Comparison of ENCODE assay signal across 11 cellular contexts in the genomic region with DNA sequence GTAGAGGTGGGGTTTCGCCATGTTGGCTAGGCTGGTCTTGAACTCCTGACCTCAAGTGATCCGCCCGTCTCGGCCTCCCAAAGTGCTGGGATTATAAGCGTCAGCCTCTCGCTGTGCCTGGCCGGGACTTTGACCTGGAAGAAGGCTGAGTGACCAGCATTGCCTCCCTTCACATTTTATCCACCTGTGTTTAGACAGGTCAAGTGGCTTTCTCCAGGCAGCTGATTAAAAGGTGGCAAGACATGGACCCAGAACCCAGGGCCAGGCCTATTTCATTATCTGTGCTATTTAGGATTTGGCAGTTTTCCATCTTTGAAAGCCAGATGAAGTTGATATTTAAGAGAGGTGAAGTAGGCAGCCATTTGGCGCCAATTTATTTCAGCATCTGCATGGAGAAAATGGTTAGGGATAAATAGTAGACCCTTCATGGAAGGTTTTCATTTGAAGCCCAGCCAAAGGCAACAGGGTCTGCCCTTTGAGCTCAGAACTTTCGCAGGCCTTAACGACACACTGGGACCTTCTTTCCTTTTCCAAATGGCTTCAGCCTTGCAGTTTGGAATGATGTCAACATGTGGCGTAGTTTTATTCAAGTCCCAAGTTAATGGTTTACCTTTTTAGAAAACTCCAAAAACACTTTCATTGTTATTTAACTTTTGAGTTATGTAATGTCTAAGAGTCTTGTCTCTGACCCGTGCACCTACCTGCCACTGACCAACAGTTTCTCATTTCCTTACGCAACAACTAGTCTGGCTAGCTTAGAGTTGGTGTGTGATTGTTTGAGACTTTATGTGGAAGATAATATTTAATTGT. TPM values are rescaled to one million over a fixed set of nuclear protein-coding genes. Genes with fewer than 3 reads are reported as not detected.
DNase-seq lines count a peak whose midpoint lies in the region; ATAC-seq and TF ChIP-seq lines count a peak whose summit lies in the region.
"Had no signal": no experiment of that assay in that cellular context is flagged by ENCODE, and none has a peak within 500 bp of the region (broad histone marks: within the 10 kb centered on the region; RNA-seq: fewer than 3 reads in every experiment).

No MANE protein-coding gene starts in this region.

- ATAC-seq in HCT116 (no peak), left lobe of liver (peak; percentile 67), HG03280 (IDR thresholded peaks at IDR 0.05; ENCODE audit: unreplicated experiment) (no peak)

- TF ChIP-seq CTCF in HCT116 (IDR thresholded peaks at IDR 0.05 in 2 of 3, conservative IDR thresholded peaks at IDR 0.05 in 1 of 3; ENCODE audit: borderline replicate concordance in 1 of 3, insufficient read depth in 1 of 3, low read depth in 2 of 3, low read length in 2 of 3), result no peak
- no peak for TF ChIP-seq CTCF in sigmoid colon (IDR thresholded peaks at IDR 0.05)
- no peak for TF ChIP-seq CTCF in left ventricle myocardium inferior (IDR thresholded peaks at IDR 0.05; ENCODE audit: borderline replicate concordance)

- peak overlapping the region; percentile 47 for H3K4me2 ChIP-seq in HCT116 (ENCODE audit: low read length)
- H3K4me2 ChIP-seq: BLaER1 had no signal

- no peak overlapping the region for H3K9ac ChIP-seq in HCT116 (ENCODE audit: low read length)
- H3K9ac ChIP-seq: BLaER1 had no signal

- WGBS in sigmoid colon, 2 donors, result 72 to 94% methylated on average over 13 of the region's 13 CpGs

- CTCF ChIA-PET in HCT116 (lab: Charles Lee), result no interaction called here

- no peaks in the 10 kb centered on the region for H4K20me1 ChIP-seq in HCT116 (ENCODE audit: insufficient read depth)
- H4K20me1 ChIP-seq: BLaER1 had no signal

- no peaks in the 10 kb centered on the region for H3K79me2 ChIP-seq in HCT116 (ENCODE audit: insufficient read depth, low read length)

- H3K27ac ChIP-seq in HCT116 (ENCODE audit: low read depth, low read length) (no peak overlapping the region), SJSA1 (peak overlapping the region; percentile 64), sigmoid colon (peak overlapping the region in 3 of 4 donors; percentile 1 to 89 (median 73)), left ventricle myocardium inferior (replicated peaks) (no peak overlapping the region)
- H3K27ac ChIP-seq: BLaER1, SK-N-MC had no signal

- no peak overlapping the region for H3K4me3 ChIP-seq in HCT116 (replicated peaks in 1 of 2; ENCODE audit: low read depth in 1 of 2, low read length in 2 of 2)
- no peak overlapping the region for H3K4me3 ChIP-seq in SJSA1
- no peak overlapping the region for H3K4me3 ChIP-seq in sigmoid colon
- no peak overlapping the region for H3K4me3 ChIP-seq in left ventricle myocardium inferior
- H3K4me3 ChIP-seq: BLaER1, SK-N-MC had no signal

- BruUV-seq in HCT116 (replicated peaks; lab: Mats Ljungman, UMichigan), result no TSS peak

- no peak overlapping the region for H2AFZ ChIP-seq in HCT116 (ENCODE audit: low read depth, low read length, poor library complexity, severe bottlenecking)

- H3K27me3 ChIP-seq in HCT116 (ENCODE audit: insufficient read depth, low read length), result no peaks in the 10 kb centered on the region
- H3K27me3 ChIP-seq in SJSA1 (replicated peaks), result no peaks in the 10 kb centered on the region
- H3K27me3 ChIP-seq in sigmoid colon, result no peaks in the 10 kb centered on the region
- no peaks in the 10 kb centered on the region for H3K27me3 ChIP-seq in left ventricle myocardium inferior (ENCODE audit: low read depth)
- H3K27me3 ChIP-seq: BLaER1 had no signal

- POLR2A ChIA-PET in HCT116 (lab: Charles Lee), result no interaction called here

- H3K4me1 ChIP-seq in HCT116 (ENCODE audit: control insufficient read depth in 1 of 2, insufficient read depth in 2 of 2, low read length in 2 of 2), result peaks cover 3 to 16% of the 10 kb centered on the region in 2 experiments; a peak in 3 of 4 replicates
- H3K4me1 ChIP-seq in SJSA1 (replicated peaks), result peaks cover 45% of the 10 kb centered on the region
- peaks cover 0 to 80% (median 76%) of the 10 kb centered on the region in 4 donors for H3K4me1 ChIP-seq in sigmoid colon
- peaks cover 7% of the 10 kb centered on the region for H3K4me1 ChIP-seq in left ventricle myocardium inferior

- DNase-seq in HCT116 (ENCODE audit: low read depth, low spot score), result no peak
- DNase-seq in SJSA1 (ENCODE audit: low read depth in 1 of 2, low spot score in 2 of 2), result no peak
- DNase-seq in left lobe of liver (ENCODE audit: low spot score), result peak; percentile 78
- no peak for DNase-seq in sigmoid colon
- DNase-seq in GM19238 (ENCODE audit: insufficient read length, low spot score), result no peak
- DNase-seq in left ventricle myocardium inferior, result no peak
- DNase-seq: CD8-positive, alpha-beta memory T cell; NCI-H446 had no signal

- intact Hi-C loops in HCT116 (cut with micrococcal nuclease) (no loop called here), sigmoid colon (cut with DNase I) (no loop called here), left ventricle myocardium inferior (cut with micrococcal nuclease) (no loop called here)

- H3K36me3 ChIP-seq in HCT116 (ENCODE audit: control insufficient read depth in 1 of 2, insufficient read depth in 2 of 2, low read length in 2 of 2) (no peaks in the 10 kb centered on the region), SJSA1 (peaks cover 98% of the 10 kb centered on the region), sigmoid colon (peaks cover 0 to 9% (median 0%) of the 10 kb centered on the region in 4 donors), left ventricle myocardium inferior (no peaks in the 10 kb centered on the region)
- H3K36me3 ChIP-seq: BLaER1 had no signal

- no peaks in the 10 kb centered on the region for H3K9me2 ChIP-seq in HCT116 (ENCODE audit: insufficient read depth)

- RAD21 ChIA-PET in HCT116 (lab: Charles Lee; ENCODE audit: low non-redundant PET in 1 of 2, low total read pairs in 2 of 2, uncharacterized antibody in 2 of 2, unreplicated experiment in 2 of 2), result no interaction called here

- TF ChIP-seq POLR2A in HCT116 (IDR thresholded peaks at IDR 0.05; ENCODE audit: borderline replicate concordance, extremely low read depth, insufficient read depth, insufficient read length) (no peak), sigmoid colon (IDR thresholded peaks at IDR 0.05) (no peak)

- H3K9me3 ChIP-seq in HCT116 (ENCODE audit: control insufficient read depth in 1 of 2, insufficient read depth in 1 of 2, low read depth in 1 of 2, low read length in 2 of 2) (no peaks in the 10 kb centered on the region), SJSA1 (replicated peaks) (no peaks in the 10 kb centered on the region), sigmoid colon (no peaks in the 10 kb centered on the region), left ventricle myocardium inferior (replicated peaks) (no peaks in the 10 kb centered on the region)

- no peak for TF ChIP-seq EP300 in sigmoid colon (IDR thresholded peaks at IDR 0.05)

- TF ChIP-seq RAD21 in HCT116 (IDR thresholded peaks at IDR 0.05; ENCODE audit: low read depth), result no peak

TF ChIP-seq in HCT116, 20 proteins besides CTCF, POLR2A, EP300 and RAD21:
- TF ChIP-seq CEBPB (IDR thresholded peaks at IDR 0.05; ENCODE audit: low read depth) (no peak), ATF3 (IDR thresholded peaks at IDR 0.05) (no peak), ELF1 (IDR thresholded peaks at IDR 0.05; ENCODE audit: borderline replicate concordance, low read depth) (no peak), TCF7L2 (IDR thresholded peaks at IDR 0.05; ENCODE audit: borderline replicate concordance, extremely low read depth, insufficient read depth, insufficient read length) (no peak), POLR2AphosphoS5 (IDR thresholded peaks at IDR 0.05; ENCODE audit: low read depth, low read length) (no peak), YY1 (IDR thresholded peaks at IDR 0.05; ENCODE audit: extremely low read depth, insufficient replicate concordance, low read depth, low read length) (no peak), SIN3A (IDR thresholded peaks at IDR 0.05; ENCODE audit: low read depth) (no peak), SRF (IDR thresholded peaks at IDR 0.05; ENCODE audit: low read depth) (no peak), ZNF274 (IDR thresholded peaks at IDR 0.05; ENCODE audit: low read depth, low read length) (no peak), CBX3 (IDR thresholded peaks at IDR 0.05; ENCODE audit: low read depth) (no peak)
- TF ChIP-seq, protein P1, sequence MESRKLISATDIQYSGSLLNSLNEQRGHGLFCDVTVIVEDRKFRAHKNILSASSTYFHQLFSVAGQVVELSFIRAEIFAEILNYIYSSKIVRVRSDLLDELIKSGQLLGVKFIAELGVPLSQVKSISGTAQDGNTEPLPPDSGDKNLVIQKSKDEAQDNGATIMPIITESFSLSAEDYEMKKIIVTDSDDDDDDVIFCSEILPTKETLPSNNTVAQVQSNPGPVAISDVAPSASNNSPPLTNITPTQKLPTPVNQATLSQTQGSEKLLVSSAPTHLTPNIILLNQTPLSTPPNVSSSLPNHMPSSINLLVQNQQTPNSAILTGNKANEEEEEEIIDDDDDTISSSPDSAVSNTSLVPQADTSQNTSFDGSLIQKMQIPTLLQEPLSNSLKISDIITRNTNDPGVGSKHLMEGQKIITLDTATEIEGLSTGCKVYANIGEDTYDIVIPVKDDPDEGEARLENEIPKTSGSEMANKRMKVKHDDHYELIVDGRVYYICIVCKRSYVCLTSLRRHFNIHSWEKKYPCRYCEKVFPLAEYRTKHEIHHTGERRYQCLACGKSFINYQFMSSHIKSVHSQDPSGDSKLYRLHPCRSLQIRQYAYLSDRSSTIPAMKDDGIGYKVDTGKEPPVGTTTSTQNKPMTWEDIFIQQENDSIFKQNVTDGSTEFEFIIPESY (IDR thresholded peaks at IDR 0.05; ENCODE audit: extremely low read depth, insufficient replicate concordance, low read length), result no peak
TF ChIP-seq in HCT116: peak in this region for 0.

RNA-seq across cellular contexts. Expression of gene DAPK1, which starts 8.4 kb away (rescaled TPM):
- total RNA-seq in HCT116 (2021; ENCODE audit: unreplicated experiment), result 5.6 TPM
- 2.3 and 2.5 TPM in 2 replicates for polyA plus RNA-seq in HCT116 (2012)
- 84.9 and 103 TPM in 2 replicates for total RNA-seq in SJSA1 (2014; rRNA removed; shearing (Covaris generic))
- total RNA-seq in left lobe of liver, result 58.0 TPM
- total RNA-seq in sigmoid colon, result 10 to 100 TPM; 78.1 to 92.5 (median 84.4) TPM
- 1 to 10 TPM; 4.8 to 7.1 (median 5.5) TPM for polyA plus RNA-seq in sigmoid colon
- total RNA-seq in left ventricle myocardium inferior, result 5.5 TPM
- polyA plus RNA-seq: CD8-positive, alpha-beta memory T cell had no signal

Comparison
In these comparisons a context has a peak if more than half of its experiments do, and no peak if none do; other contexts are left out.
1. H3K27ac ChIP-seq: peak in SJSA1 (single experiment) and sigmoid colon (3 of 4); none in HCT116 (single experiment) and left ventricle myocardium inferior (single experiment).